ENCODE assay signal across 8 cellular contexts in the genomic region with DNA sequence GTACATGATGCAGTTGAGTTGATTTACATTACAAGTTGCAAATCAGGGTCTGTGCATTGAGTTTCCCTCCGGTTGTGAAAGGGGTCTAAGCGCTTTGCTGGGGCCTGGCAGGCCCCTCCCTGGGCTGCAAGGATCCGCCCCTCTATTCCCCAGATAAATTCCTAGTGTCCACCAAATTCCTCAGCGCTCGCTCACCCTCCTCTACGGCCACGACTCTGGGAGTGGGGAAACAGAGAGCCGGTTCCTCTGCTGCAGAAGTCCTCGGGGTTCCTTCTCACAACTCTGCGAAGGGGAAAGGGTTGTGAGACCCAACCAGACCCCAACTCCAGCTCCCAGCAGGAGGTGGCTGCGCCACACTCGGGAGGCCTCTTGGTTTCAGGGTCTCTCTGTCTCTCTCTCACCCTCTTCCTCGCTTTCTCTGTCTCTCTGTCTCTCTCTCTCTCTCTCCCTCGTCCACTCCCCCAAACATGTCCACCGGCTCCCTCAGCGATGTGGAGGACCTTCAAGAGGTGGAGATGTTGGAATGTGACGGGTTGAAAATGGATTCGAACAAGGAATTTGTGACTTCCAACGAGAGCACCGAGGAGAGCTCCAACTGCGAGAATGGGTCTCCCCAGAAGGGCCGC. TPM values are rescaled to one million over a fixed set of nuclear protein-coding genes. Genes with fewer than 3 reads are reported as not detected.
DNase-seq lines count a peak whose midpoint lies in the region; ATAC-seq and TF ChIP-seq lines count a peak whose summit lies in the region.
"Had no signal": no experiment of that assay in that cellular context is flagged by ENCODE, and none has a peak within 500 bp of the region (broad histone marks: within the 10 kb centered on the region; RNA-seq: fewer than 3 reads in every experiment).

A gene (plus strand): TSS at position 183 of the 626 bp plus-strand sequence. CDS start 285 bp downstream, at position 468.

- H3K27me3 ChIP-seq in IMR-90 (ENCODE audit: control insufficient read depth, insufficient read depth, low read length) (no peaks in the 10 kb centered on the region), liver (ENCODE audit: control insufficient read depth in 4 of 4, insufficient read depth in 4 of 4, low read length in 3 of 4) (peaks cover 4 to 49% (median 18%) of the 10 kb centered on the region in 4 donors)

- CTCF ChIA-PET in IMR-90 (lab: Yijun Ruan, JAX): interaction anchor here (0.6 to 1.0 kb wide), 4 partner anchors 13 to 1072 kb away, joined by 3 to 5 read pairs (median 4); no protein-coding TSS in a partner anchor

- H2BK15ac ChIP-seq in IMR-90 (ENCODE audit: low read depth, low read length): peak within 1 kb of the TSS; percentile 67; the same call in 2 of the 3 replicates

- peak within 1 kb of the TSS; percentile 94 for H2AK9ac ChIP-seq in IMR-90 (replicated peaks; ENCODE audit: low read depth, low read length, poor library complexity)

- H2BK20ac ChIP-seq in IMR-90 (ENCODE audit: low read depth, low read length): peak within 1 kb of the TSS; percentile 83

- H2AFZ ChIP-seq in IMR-90 (replicated peaks; ENCODE audit: low read length, poor library complexity): peak within 1 kb of the TSS; percentile 91

- H3K27me3 Mint-ChIP-seq in stimulated activated naive CD8-positive, alpha-beta T cell treated with anti-CD3 and anti-CD28 coated beads, Interleukin-15, amount 100 ng/mL, for 72 hours: peaks cover 96% of the 10 kb centered on the region

- WGBS in IMR-90 (ENCODE audit: extremely low coverage in 2 of 2, insufficient read length in 1 of 2), 2 experiments: no CpG with 5 or more reads among the region's 22 CpGs
- WGBS in liver: 13% methylated on average over 22 of the region's 22 CpGs

- peaks cover 48% of the 10 kb centered on the region for H3K4me1 Mint-ChIP-seq in stimulated activated naive CD8-positive, alpha-beta T cell treated with anti-CD3 and anti-CD28 coated beads, Interleukin-15, amount 100 ng/mL, for 72 hours

- peak within 1 kb of the TSS; percentile 98 for H3K14ac ChIP-seq in IMR-90 (replicated peaks; ENCODE audit: low read depth, low read length)

- H2BK120ac ChIP-seq in IMR-90 (ENCODE audit: low read depth, low read length): peak within 1 kb of the TSS; percentile 88

- dilution Hi-C loops in IMR-90 (cut with HindIII; ENCODE audit: low sequenced_read_pairs, unreplicated experiment): loop anchor here (25.0 kb wide), 1 partner anchor 302 kb away; no protein-coding TSS in a partner anchor

- peak within 1 kb of the TSS; percentile 96 for H3K56ac ChIP-seq in IMR-90 (ENCODE audit: extremely low read depth, insufficient read depth, low read length)

- H3K4me3 ChIP-seq in IMR-90 (ENCODE audit: insufficient read depth, low read depth, low read length) (peak within 1 kb of the TSS; percentile 99), liver (ENCODE audit: low read depth in 1 of 3, low read length in 3 of 3) (peak within 1 kb of the TSS in 2 of 3 donors; percentile 27 to 41)

- H3K4ac ChIP-seq in IMR-90 (ENCODE audit: low read depth, low read length): peak within 1 kb of the TSS; percentile 95

- intact Hi-C loops in IMR-90 (cut with micrococcal nuclease): loop anchor here (1.0 to 5.0 kb wide), 4 partner anchors 52 to 320 kb away; no protein-coding TSS in a partner anchor

- peak; percentile 69 for TF ChIP-seq POLR2A in IMR-90 (IDR thresholded peaks at IDR 0.05; ENCODE audit: low read depth, low read length)

- H2AK5ac ChIP-seq in IMR-90 (ENCODE audit: low read depth, low read length): peak within 1 kb of the TSS; percentile 83

- H3K4me3 Mint-ChIP-seq in stimulated activated naive CD8-positive, alpha-beta T cell treated with anti-CD3 and anti-CD28 coated beads, Interleukin-15, amount 100 ng/mL, for 72 hours: peak within 1 kb of the TSS; percentile 61

- H4K8ac ChIP-seq in IMR-90 (ENCODE audit: low read depth in 2 of 2, low read length in 2 of 2): peak within 1 kb of the TSS; percentile 52 to 90

- H3K4me1 ChIP-seq in IMR-90 (ENCODE audit: control insufficient read depth, insufficient read depth, low read length) (peaks cover 4% of the 10 kb centered on the region), liver (ENCODE audit: control insufficient read depth in 4 of 4, insufficient read depth in 4 of 4, low read length in 3 of 4) (peaks cover 4 to 18% (median 7%) of the 10 kb centered on the region in 4 donors)

- peaks cover 22% of the 10 kb centered on the region for H4K20me1 ChIP-seq in IMR-90 (ENCODE audit: insufficient read depth, low read length)

- H3K18ac ChIP-seq in IMR-90 (ENCODE audit: low read depth, low read length): peak within 1 kb of the TSS; percentile 93

- H4K5ac ChIP-seq in IMR-90 (ENCODE audit: low read depth, low read length): peak within 1 kb of the TSS; percentile 92

- H3K9me3 Mint-ChIP-seq in stimulated activated naive CD8-positive, alpha-beta T cell treated with anti-CD3 and anti-CD28 coated beads, Interleukin-15, amount 100 ng/mL, for 72 hours: no peaks in the 10 kb centered on the region

- in situ Hi-C loops in IMR-90 (cut with MboI; ENCODE audit: low sequenced_read_pairs) (loop anchor here (25.0 kb wide), 1 partner anchor 277 kb away; no protein-coding TSS in a partner anchor), GM13976 (cut with MboI; ENCODE audit: low sequenced_read_pairs, unreplicated experiment) (no loop called here)

- no peak for TF ChIP-seq RAD21 in IMR-90 (IDR thresholded peaks at IDR 0.05; ENCODE audit: low read length)
- TF ChIP-seq RAD21 in liver (IDR thresholded peaks at IDR 0.05): no peak

- H3K9ac ChIP-seq in IMR-90 (ENCODE audit: low read depth, low read length) (peak within 1 kb of the TSS; percentile 93), liver (ENCODE audit: low read depth in 1 of 2, low read length in 2 of 2) (no peak within 1 kb of the TSS)

- H2BK5ac ChIP-seq in IMR-90 (ENCODE audit: low read depth, low read length, poor library complexity, severe bottlenecking): peak within 1 kb of the TSS; percentile 98

- peak; percentile 85 for DNase-seq in IMR-90
- DNase-seq in dedifferentiated amniotic fluid mesenchymal stem cell (ENCODE audit: extremely low spot score): peak; percentile 77
- no peak for DNase-seq in stimulated activated naive CD8-positive, alpha-beta T cell treated with anti-CD3 and anti-CD28 coated beads, Interleukin-15, amount 100 ng/mL, for 72 hours
- DNase-seq in NCI-H2171 treated with DMSO at 0.1 percent for 48 hours (lab: John Stamatoyannopoulos, UW): no peak
- DNase-seq in GM13976 (ENCODE audit: low spot score): no peak

- POLR2A ChIA-PET in IMR-90 (lab: Charles Lee; ENCODE audit: unreplicated experiment): interaction anchor here (0.6 to 2.4 kb wide), 5 partner anchors 18 to 1756 kb away, joined by 3 to 11 read pairs (median 4); no protein-coding TSS in a partner anchor

- H3K27ac Mint-ChIP-seq in stimulated activated naive CD8-positive, alpha-beta T cell treated with anti-CD3 and anti-CD28 coated beads, Interleukin-15, amount 100 ng/mL, for 72 hours: peak within 1 kb of the TSS; percentile 2 to 30

- peak within 1 kb of the TSS; percentile 99 for H3K23ac ChIP-seq in IMR-90 (ENCODE audit: low read depth, low read length)

- H3K4me2 ChIP-seq in IMR-90 (ENCODE audit: low read depth, low read length): peak within 1 kb of the TSS; percentile 81

- ATAC-seq in IMR-90 (ENCODE audit: low read depth) (peak; percentile 86), GM21717 (IDR thresholded peaks at IDR 0.05; ENCODE audit: unreplicated experiment) (no peak)
- no peak for ATAC-seq in stimulated activated naive CD8-positive, alpha-beta T cell treated with anti-CD3 and anti-CD28 coated beads, Interleukin-15, amount 100 ng/mL, for 72 hours

- TSS peak; percentile 73 for BruUV-seq in IMR-90 (replicated peaks; lab: Mats Ljungman, UMichigan)

- H3K79me1 ChIP-seq in IMR-90 (ENCODE audit: low read depth in 1 of 2, low read length in 2 of 2): peaks cover 16 to 36% of the 10 kb centered on the region in 2 experiments

- H3K9me3 ChIP-seq in IMR-90 (ENCODE audit: control insufficient read depth, insufficient read depth, low read length) (no peaks in the 10 kb centered on the region), liver (ENCODE audit: control insufficient read depth in 4 of 4, low read length in 3 of 4) (peaks cover 0 to 5% (median 2%) of the 10 kb centered on the region in 4 donors)

- H3K36me3 ChIP-seq in IMR-90 (ENCODE audit: control insufficient read depth, insufficient read depth, low read length) (peaks cover 28% of the 10 kb centered on the region), liver (ENCODE audit: control insufficient read depth in 4 of 4, insufficient read depth in 3 of 4, low read depth in 1 of 4, low read length in 3 of 4) (no peaks in the 10 kb centered on the region)

- no peak for TF ChIP-seq CTCF in IMR-90 (conservative IDR thresholded peaks at IDR 0.05; ENCODE audit: low read depth, low read length)
- no peak for TF ChIP-seq CTCF in liver (IDR thresholded peaks at IDR 0.05; ENCODE audit: low read depth, low read length, missing input control)
- TF ChIP-seq CTCF in GM13976 (IDR thresholded peaks at IDR 0.05; ENCODE audit: borderline replicate concordance, control extremely low read depth, extremely low read depth, insufficient read depth, missing control alignments): no peak

- peaks cover 10% of the 10 kb centered on the region; the same call in 1 of the 2 replicates for H3K9me1 ChIP-seq in IMR-90 (ENCODE audit: insufficient read depth, low read length)

- H4K91ac ChIP-seq in IMR-90 (ENCODE audit: insufficient read depth, low read depth, low read length): peak within 1 kb of the TSS; percentile 91

- H3K27ac ChIP-seq in IMR-90 (ENCODE audit: insufficient read depth, low read length) (peak within 1 kb of the TSS; percentile 96), liver (ENCODE audit: low read depth in 1 of 2, low read length in 2 of 2) (peak within 1 kb of the TSS; percentile 51 to 74)

TF ChIP-seq in IMR-90, 13 proteins besides CTCF, POLR2A, EP300 and RAD21 (continues in another document):
- TF ChIP-seq CEBPB (IDR thresholded peaks at IDR 0.05; ENCODE audit: low read depth, low read length) (no peak), RFX5 (IDR thresholded peaks at IDR 0.05; ENCODE audit: low read depth, low read length) (no peak), SMC3 (IDR thresholded peaks at IDR 0.05; ENCODE audit: low read depth, low read length) (no peak)

TF ChIP-seq in liver, 16 proteins besides CTCF, POLR2A, EP300 and RAD21:
- TF ChIP-seq GABPA (IDR thresholded peaks at IDR 0.05 in 1 of 2, conservative IDR thresholded peaks at IDR 0.05 in 1 of 2): no peak
- TF ChIP-seq EGR1 (IDR thresholded peaks at IDR 0.05; ENCODE audit: low read depth in 2 of 2): no peak
- TF ChIP-seq, protein P1, sequence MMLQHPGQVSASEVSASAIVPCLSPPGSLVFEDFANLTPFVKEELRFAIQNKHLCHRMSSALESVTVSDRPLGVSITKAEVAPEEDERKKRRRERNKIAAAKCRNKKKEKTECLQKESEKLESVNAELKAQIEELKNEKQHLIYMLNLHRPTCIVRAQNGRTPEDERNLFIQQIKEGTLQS (IDR thresholded peaks at IDR 0.05): no peak
- no peak for TF ChIP-seq SP1 (IDR thresholded peaks at IDR 0.05)
- no peak for TF ChIP-seq YY1 (IDR thresholded peaks at IDR 0.05)
- TF ChIP-seq FOXA1 (IDR thresholded peaks at IDR 0.05): no peak
TF ChIP-seq in liver: peak in this region for 0.

RNA-seq across cellular contexts. Expression of the gene that starts here (rescaled TPM):
- total RNA-seq in IMR-90 (2012; rRNA removed): 6.6 and 8.1 TPM in 2 replicates
- polyA plus RNA-seq in IMR-90 (2012; rRNA removed): 10.0 and 12.4 TPM in 2 replicates
- polyA plus RNA-seq in IMR-90 (2012; cell fraction: cytosol; rRNA removed): 9.6 and 12.2 TPM in 2 replicates
- 10.7 and 12.0 TPM in 2 replicates for polyA plus RNA-seq in IMR-90 (2012; cell fraction: nucleus; rRNA removed; ENCODE audit: low replicate concordance)
- 1 to 10 TPM in 1 of 2 donors, under 1 TPM in 1; 0.67 to 1.1 TPM for total RNA-seq in liver
- 1 to 10 TPM in 1 of 2 donors, under 1 TPM in 1; 0.57 to 1.0 TPM for polyA plus RNA-seq in liver
- total RNA-seq: RPMI7951 had no signal

Comparison
In these comparisons a context has a peak if more than half of its experiments do, and no peak if none do; other contexts are left out.
1. DNase-seq: peak in IMR-90 (single experiment) and dedifferentiated amniotic fluid mesenchymal stem cell (single experiment); none in stimulated activated naive CD8-positive, alpha-beta T cell treated with anti-CD3 and anti-CD28 coated beads, Interleukin-15, amount 100 ng/mL, for 72 hours (0 of 2), NCI-H2171 treated with DMSO at 0.1 percent for 48 hours (single experiment) and GM13976 (single experiment).